In the genomic region with DNA sequence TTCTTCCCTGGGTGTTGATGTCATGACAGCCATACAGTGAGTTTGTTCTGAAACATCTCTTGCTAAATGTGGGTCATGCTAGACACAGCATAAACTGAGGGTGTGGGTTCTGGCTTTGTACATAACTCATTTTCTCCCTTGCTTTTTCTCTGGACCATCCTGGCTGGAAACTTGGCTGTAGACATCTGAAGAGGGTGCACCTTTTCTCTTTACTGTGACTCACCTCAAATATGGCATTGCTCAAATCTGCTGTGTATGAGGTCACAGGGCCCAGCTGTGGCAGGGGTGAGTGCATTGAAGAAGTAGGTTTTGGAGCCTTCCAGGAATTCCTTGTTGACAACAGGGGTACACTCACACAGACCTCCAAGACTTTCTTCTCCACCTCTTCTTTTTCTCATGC, we compare ENCODE assay signal across 20 cellular contexts.
DNase-seq lines count a peak whose midpoint lies in the region; ATAC-seq, FAIRE-seq and TF ChIP-seq lines count a peak whose summit lies in the region.
"Had no signal": no experiment of that assay in that cellular context is flagged by ENCODE, and none has a peak within 500 bp of the region (broad histone marks: within the 10 kb centered on the region; RNA-seq: fewer than 3 reads in every experiment).

No MANE protein-coding gene starts in this region.

- H3K4me3 ChIP-seq in GM23248: no peak overlapping the region
- no peak overlapping the region for H3K4me3 ChIP-seq in CD8-positive, alpha-beta memory T cell (ENCODE audit: low read length)
- H3K4me3 ChIP-seq: GM12878, GM23338 had no signal

- no peak for ATAC-seq in memory B cell (ENCODE audit: low read depth)
- ATAC-seq: GM12878, GM23338 had no signal

- POLR2A ChIA-PET in CD8-positive, alpha-beta memory T cell (lab: Charles Lee): no interaction called here

- H3K4me2 ChIP-seq in GM23248 (ENCODE audit: unreplicated experiment): no peak overlapping the region
- H3K4me2 ChIP-seq: GM23338 had no signal

- no peaks in the 10 kb centered on the region for H3K9me3 ChIP-seq in GM23248 (ENCODE audit: low read depth)
- H3K9me3 ChIP-seq in CD8-positive, alpha-beta memory T cell (ENCODE audit: low read length): no peaks in the 10 kb centered on the region
- H3K9me3 ChIP-seq: BE2C had no signal

- no peaks in the 10 kb centered on the region for H3K27me3 ChIP-seq in GM23248 (replicated peaks; ENCODE audit: insufficient read depth)
- no peaks in the 10 kb centered on the region for H3K27me3 ChIP-seq in CD8-positive, alpha-beta memory T cell (ENCODE audit: insufficient read depth, low read length, poor library complexity, severe bottlenecking)
- H3K27me3 ChIP-seq: BE2C had no signal

- H3K9me3 Mint-ChIP-seq in activated naive CD8-positive, alpha-beta T cell (ENCODE audit: low read depth): no peaks in the 10 kb centered on the region
- H3K9me3 Mint-ChIP-seq in activated naive CD8-positive, alpha-beta T cell treated with anti-CD3 and anti-CD28 coated beads for 36 hours: no peaks in the 10 kb centered on the region
- H3K9me3 Mint-ChIP-seq in memory B cell: no peaks in the 10 kb centered on the region
- no peaks in the 10 kb centered on the region for H3K9me3 Mint-ChIP-seq in CD8-positive, alpha-beta memory T cell
- H3K9me3 Mint-ChIP-seq: CD4-positive, alpha-beta T cell; GM23338 had no signal

- H3K9me2 ChIP-seq in GM23248 (ENCODE audit: insufficient read depth): no peaks in the 10 kb centered on the region

- in situ Hi-C loops in GM23248 (cut with MboI): no loop called here

- peaks cover 17% of the 10 kb centered on the region; the same call in 1 of the 2 replicates for H3K36me3 ChIP-seq in GM23248 (ENCODE audit: low read depth)
- peaks cover 21% of the 10 kb centered on the region for H3K36me3 ChIP-seq in CD8-positive, alpha-beta memory T cell (ENCODE audit: insufficient read depth, low read length)
- H3K36me3 ChIP-seq: BE2C had no signal

- peak overlapping the region; percentile 49 for H3K27ac ChIP-seq in GM23248
- H3K27ac ChIP-seq in CD8-positive, alpha-beta memory T cell (ENCODE audit: low read depth, low read length): no peak overlapping the region

- H3K9ac ChIP-seq in GM23248: no peak overlapping the region

- DNase-seq in activated naive CD8-positive, alpha-beta T cell treated with anti-CD3 and anti-CD28 coated beads for 36 hours: no peak
- DNase-seq in GM23248 (peak; percentile 65), amniotic epithelial cell (ENCODE audit: low read depth) (peak; percentile 13), memory B cell (ENCODE audit: low spot score in 2 of 2) (no peak), D721Med (ENCODE audit: insufficient read length, low spot score) (no peak), Ammon's horn (ENCODE audit: low spot score) (no peak)
- no peak for DNase-seq in CD8-positive, alpha-beta memory T cell
- DNase-seq: ACHN; BE2C; Calu3; CD4-positive, alpha-beta T cell; KBM-7; NCI-H1436; NCI-H2029 treated with DMSO at 0.1 percent for 48 hours; NCI-H510A treated with DMSO at 0.1 percent for 48 hours; NCI-H82 had no signal

- H3K4me1 ChIP-seq in GM23248 (ENCODE audit: insufficient read depth): peaks cover 9% of the 10 kb centered on the region
- no peaks in the 10 kb centered on the region for H3K4me1 ChIP-seq in CD8-positive, alpha-beta memory T cell (ENCODE audit: insufficient read depth, low read length)
- H3K4me1 ChIP-seq: BE2C had no signal

- no peak for FAIRE-seq in D721Med (lab: Jason Lieb, UNC)
- FAIRE-seq: G401.6, GM12878 had no signal

- peak overlapping the region; percentile 58 for H3K27ac Mint-ChIP-seq in activated naive CD8-positive, alpha-beta T cell
- H3K27ac Mint-ChIP-seq in activated naive CD8-positive, alpha-beta T cell treated with anti-CD3 and anti-CD28 coated beads for 36 hours: no peak overlapping the region
- peak overlapping the region; percentile 38 for H3K27ac Mint-ChIP-seq in memory B cell
- H3K27ac Mint-ChIP-seq in CD8-positive, alpha-beta memory T cell: peak overlapping the region in 1 of 8 donors; percentile 36
- H3K27ac Mint-ChIP-seq: CD4-positive, alpha-beta T cell; GM23338 had no signal

- H2AFZ ChIP-seq in GM23248: no peak overlapping the region
- H2AFZ ChIP-seq: GM23338 had no signal

- no peak overlapping the region for H3K4me3 Mint-ChIP-seq in activated naive CD8-positive, alpha-beta T cell
- H3K4me3 Mint-ChIP-seq in activated naive CD8-positive, alpha-beta T cell treated with anti-CD3 and anti-CD28 coated beads for 36 hours: no peak overlapping the region
- H3K4me3 Mint-ChIP-seq in memory B cell: no peak overlapping the region
- no peak overlapping the region for H3K4me3 Mint-ChIP-seq in CD8-positive, alpha-beta memory T cell
- H3K4me3 Mint-ChIP-seq: CD4-positive, alpha-beta T cell; GM23338 had no signal

- CTCF ChIA-PET in CD8-positive, alpha-beta memory T cell (lab: Charles Lee): no interaction called here

- H3K79me2 ChIP-seq in GM23248 (ENCODE audit: insufficient read depth): no peaks in the 10 kb centered on the region

- H3K36me3 Mint-ChIP-seq in activated naive CD8-positive, alpha-beta T cell: no peaks in the 10 kb centered on the region
- H3K36me3 Mint-ChIP-seq in activated naive CD8-positive, alpha-beta T cell treated with anti-CD3 and anti-CD28 coated beads for 36 hours: peaks cover 8% of the 10 kb centered on the region
- peaks cover 12% of the 10 kb centered on the region for H3K36me3 Mint-ChIP-seq in memory B cell
- peaks cover 0 to 75% (median 0%) of the 10 kb centered on the region in 3 donors for H3K36me3 Mint-ChIP-seq in CD8-positive, alpha-beta memory T cell

- H3K4me1 Mint-ChIP-seq in activated naive CD8-positive, alpha-beta T cell (ENCODE audit: low read depth): peaks cover 2% of the 10 kb centered on the region
- peaks cover 2% of the 10 kb centered on the region for H3K4me1 Mint-ChIP-seq in activated naive CD8-positive, alpha-beta T cell treated with anti-CD3 and anti-CD28 coated beads for 36 hours
- H3K4me1 Mint-ChIP-seq in memory B cell: no peaks in the 10 kb centered on the region
- peaks cover 0 to 3% (median 0%) of the 10 kb centered on the region in 3 donors for H3K4me1 Mint-ChIP-seq in CD8-positive, alpha-beta memory T cell
- H3K4me1 Mint-ChIP-seq: GM23338 had no signal

- no peaks in the 10 kb centered on the region for H3K27me3 Mint-ChIP-seq in activated naive CD8-positive, alpha-beta T cell
- H3K27me3 Mint-ChIP-seq in activated naive CD8-positive, alpha-beta T cell treated with anti-CD3 and anti-CD28 coated beads for 36 hours: no peaks in the 10 kb centered on the region
- no peaks in the 10 kb centered on the region for H3K27me3 Mint-ChIP-seq in memory B cell
- no peaks in the 10 kb centered on the region for H3K27me3 Mint-ChIP-seq in CD8-positive, alpha-beta memory T cell
- H3K27me3 Mint-ChIP-seq: CD4-positive, alpha-beta T cell had no signal

- H3F3A ChIP-seq in GM23248 (ENCODE audit: insufficient read depth): peaks cover 36% of the 10 kb centered on the region

- TF ChIP-seq CTCF in D721Med (IDR thresholded peaks at IDR 0.05; ENCODE audit: insufficient read depth, missing control alignments): no peak

- H4K20me1 ChIP-seq in GM23248 (ENCODE audit: insufficient read depth): no peaks in the 10 kb centered on the region

Comparison
In these comparisons a context has a peak if more than half of its experiments do, and no peak if none do; other contexts are left out.
1. DNase-seq: peak in GM23248 (single experiment) and amniotic epithelial cell (single experiment); none in activated naive CD8-positive, alpha-beta T cell treated with anti-CD3 and anti-CD28 coated beads for 36 hours (single experiment), memory B cell (0 of 2), D721Med (single experiment), Ammon's horn (single experiment) and CD8-positive, alpha-beta memory T cell (0 of 5).